11 cellular contexts compared by ENCODE assay signal in the genomic region with DNA sequence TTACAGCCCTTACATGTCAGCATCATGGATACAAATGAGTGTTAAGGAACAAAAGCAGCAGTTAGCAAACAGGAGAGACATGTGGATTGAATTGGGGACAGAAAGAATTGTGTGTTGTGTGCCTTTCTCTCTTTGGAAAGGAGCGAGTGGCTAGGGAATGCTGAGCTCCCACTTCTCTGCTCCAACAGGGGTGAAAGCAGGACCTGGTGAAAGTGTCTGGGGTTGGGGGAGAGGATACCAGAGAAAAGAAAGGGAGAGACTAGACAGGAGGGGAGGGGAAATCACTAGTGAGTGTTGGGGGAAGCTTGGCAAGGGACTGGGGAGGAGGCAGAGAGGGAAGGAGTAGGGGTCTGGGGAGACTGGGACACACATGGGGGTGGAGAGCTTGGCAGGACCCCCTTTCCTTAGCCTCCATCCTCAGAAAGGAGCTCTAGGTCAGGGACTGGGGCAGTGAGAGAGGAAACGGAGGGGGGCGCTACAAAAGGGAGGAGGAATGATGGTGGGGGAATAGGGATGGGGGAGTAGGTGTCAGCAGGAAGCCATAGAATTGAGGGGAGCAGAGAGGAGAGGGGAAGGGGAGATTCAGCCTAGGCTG. TPM values are rescaled to one million over a fixed set of nuclear protein-coding genes. Genes with fewer than 3 reads are reported as not detected.
DNase-seq lines count a peak whose midpoint lies in the region; ATAC-seq, FAIRE-seq and TF ChIP-seq lines count a peak whose summit lies in the region.
"Had no signal": no experiment of that assay in that cellular context is flagged by ENCODE, and none has a peak within 500 bp of the region (broad histone marks: within the 10 kb centered on the region; RNA-seq: fewer than 3 reads in every experiment).

No MANE protein-coding gene starts in this region.

- no peak overlapping the region for H2BK120ac ChIP-seq in neuronal stem cell (ENCODE audit: low read depth, low read length)

- H3K36me3 ChIP-seq in right atrium auricular region = no peaks in the 10 kb centered on the region
- peaks cover 2 to 18% of the 10 kb centered on the region in 2 donors for H3K36me3 ChIP-seq in neuronal stem cell (replicated peaks in 1 of 2; ENCODE audit: control insufficient read depth in 2 of 2, insufficient read depth in 2 of 2, low read length in 2 of 2)

- no peak for FAIRE-seq in D721Med (lab: Jason Lieb, UNC)
- FAIRE-seq: endometrium had no signal

- H3K79me1 ChIP-seq in neuronal stem cell (ENCODE audit: low read depth, low read length) = peaks cover 4% of the 10 kb centered on the region

- no peak overlapping the region for H2BK5ac ChIP-seq in neuronal stem cell (ENCODE audit: low read length)

- H4K91ac ChIP-seq in neuronal stem cell (ENCODE audit: low read depth, low read length, poor library complexity) = no peak overlapping the region

- DNase-seq in right atrium auricular region (ENCODE audit: low spot score) = no peak
- DNase-seq in Right ventricle myocardium inferior (ENCODE audit: missing footprints) = no peak
- DNase-seq in epithelial cell of prostate (ENCODE audit: low read depth, low spot score) = no peak
- DNase-seq in neuronal stem cell (ENCODE audit: low spot score) = no peak
- DNase-seq in ecto neural progenitor cell (ENCODE audit: low spot score) = no peak
- DNase-seq in NCI-H1092 treated with DMSO at 0.1 percent for 48 hours (lab: John Stamatoyannopoulos, UW) = no peak
- no peak for DNase-seq in GM13977 (ENCODE audit: low spot score)
- no peak for DNase-seq in D721Med (ENCODE audit: insufficient read length, low spot score)
- DNase-seq: GF-D8, NCI-H1694 had no signal

- H3K27ac ChIP-seq in right atrium auricular region = peak overlapping the region; percentile 67 to 87
- H3K27ac ChIP-seq in epithelial cell of prostate = peak overlapping the region; percentile 63
- peak overlapping the region; percentile 55 for H3K27ac ChIP-seq in neuronal stem cell (replicated peaks; ENCODE audit: low read length)

- no peak overlapping the region for H2BK15ac ChIP-seq in neuronal stem cell (ENCODE audit: low read length)

- H2AK5ac ChIP-seq in neuronal stem cell (ENCODE audit: low read depth, low read length) = no peak overlapping the region

- no peak overlapping the region for H3K4ac ChIP-seq in neuronal stem cell (ENCODE audit: low read length)

- peak overlapping the region; percentile 73 for H3K9ac ChIP-seq in neuronal stem cell (ENCODE audit: low read depth, low read length, poor library complexity)

- WGBS in neuronal stem cell (ENCODE audit: extremely low coverage in 2 of 2, insufficient read length in 2 of 2, insufficient replicate concordance in 1 of 2), 2 donors = no CpG with 5 or more reads among the region's 3 CpGs

- H3K4me3 ChIP-seq in right atrium auricular region = peak overlapping the region in 1 of 2 donors; percentile 88
- peak overlapping the region; percentile 0 to 73 for H3K4me3 ChIP-seq in neuronal stem cell (ENCODE audit: low read length in 2 of 2)

- no peak overlapping the region for H2AFZ ChIP-seq in neuronal stem cell (ENCODE audit: low read length)

- H3K27me3 ChIP-seq in right atrium auricular region (no peaks in the 10 kb centered on the region), neuronal stem cell (ENCODE audit: control insufficient read depth in 3 of 3, insufficient read depth in 3 of 3, low read depth in 1 of 3, low read length in 3 of 3) (peaks cover 0 to 3% (median 0%) of the 10 kb centered on the region in 3 experiments)

- no peak overlapping the region for H3K14ac ChIP-seq in neuronal stem cell (ENCODE audit: low read length)

- H3K18ac ChIP-seq in neuronal stem cell (ENCODE audit: low read length) = peak overlapping the region; percentile 86

- TF ChIP-seq CTCF in right atrium auricular region (IDR thresholded peaks at IDR 0.05) = peak in 1 of 2 donors; percentile 24
- no peak for TF ChIP-seq CTCF in GM13977 (IDR thresholded peaks at IDR 0.05; ENCODE audit: extremely low read depth, insufficient read depth, missing control alignments)
- TF ChIP-seq CTCF in D721Med (IDR thresholded peaks at IDR 0.05; ENCODE audit: insufficient read depth, missing control alignments) = no peak

- no peak overlapping the region for H4K8ac ChIP-seq in neuronal stem cell (ENCODE audit: low read depth, low read length)

- H3K9me3 ChIP-seq in right atrium auricular region (no peaks in the 10 kb centered on the region), neuronal stem cell (replicated peaks in 1 of 2; ENCODE audit: control insufficient read depth in 2 of 2, insufficient read depth in 1 of 2, low read depth in 1 of 2, low read length in 2 of 2) (no peaks in the 10 kb centered on the region)

- no peak overlapping the region for H2BK12ac ChIP-seq in neuronal stem cell (ENCODE audit: low read length)

- in situ Hi-C loops in GM13977 (cut with MboI; ENCODE audit: low pct_unique_long_range_greater_than_20kb, low sequenced_read_pairs, unreplicated experiment) = no loop called here

- intact Hi-C loops in Right ventricle myocardium inferior (cut with DNase I) = no loop called here

- no peak for ATAC-seq in Right ventricle myocardium inferior

- H3K4me1 ChIP-seq in right atrium auricular region (peaks cover 0 to 65% of the 10 kb centered on the region in 2 donors), neuronal stem cell (ENCODE audit: control insufficient read depth in 2 of 2, insufficient read depth in 1 of 2, low read depth in 1 of 2, low read length in 2 of 2) (peaks cover 23 to 46% of the 10 kb centered on the region in 2 donors)

- H3K23ac ChIP-seq in neuronal stem cell (ENCODE audit: low read depth, low read length, poor library complexity) = no peak overlapping the region

- H3K4me2 ChIP-seq in neuronal stem cell (ENCODE audit: insufficient read depth, low read length, poor library complexity, severe bottlenecking) = peak overlapping the region; percentile 80

RNA-seq across cellular contexts. Expression of a gene that starts 2.2 kb away (rescaled TPM):
- total RNA-seq in right atrium auricular region (10 to 100 TPM; 12.3 to 21.9 TPM), Right ventricle myocardium inferior (11.3 TPM)
- 45.3 TPM for polyA plus RNA-seq in neuronal stem cell (2013, experiment 1 of 2)
- 45.3 TPM for polyA plus RNA-seq in neuronal stem cell (2013, experiment 2 of 2)
